In genomic region chr3:122415104-122415744, GRCh38 we compare ENCODE assay signal across 8 cellular contexts. TPM values are rescaled to one million over a fixed set of nuclear protein-coding genes. Genes with fewer than 3 reads are reported as not detected.
A peak's percentile ranks its signal among the peaks of the same experiment; 100 is the strongest.
DNase-seq lines count a peak whose midpoint lies in the region; ATAC-seq lines count a peak whose summit lies in the region.

No MANE protein-coding gene starts in this region.

- H3K9ac ChIP-seq in subcutaneous abdominal adipose tissue (ENCODE audit: low read length in 5 of 5), result peak overlapping the region; percentile 81 to 97 (median 93)

- H3K27ac ChIP-seq in subcutaneous abdominal adipose tissue (ENCODE audit: low read depth, low read length), result peak overlapping the region; percentile 92

- no peaks in the 10 kb centered on the region for H3K27me3 Mint-ChIP-seq in T-helper 1 cell treated with Interleukin-12 subunit alpha and Interleukin-12 subunit beta and Interleukin-4 antibody, amounts not matched to agents 30 μg/mL and 1 μg/mL, for 36 hours (ENCODE audit: low read depth)
- H3K27me3 Mint-ChIP-seq in memory B cell, result no peaks in the 10 kb centered on the region

- peak overlapping the region; percentile 98 for H3K4me3 Mint-ChIP-seq in T-helper 1 cell treated with Interleukin-12 subunit alpha and Interleukin-12 subunit beta and Interleukin-4 antibody, amounts not matched to agents 30 μg/mL and 1 μg/mL, for 36 hours
- peak overlapping the region; percentile 91 for H3K4me3 Mint-ChIP-seq in memory B cell

- H3K36me3 ChIP-seq in subcutaneous abdominal adipose tissue (ENCODE audit: control insufficient read depth in 5 of 5, insufficient read depth in 5 of 5, low read length in 5 of 5), result peaks cover 0 to 8% (median 7%) of the 10 kb centered on the region in 5 donors

- peak overlapping the region; percentile 100 for H3K27ac Mint-ChIP-seq in T-helper 1 cell treated with Interleukin-12 subunit alpha and Interleukin-12 subunit beta and Interleukin-4 antibody, amounts not matched to agents 30 μg/mL and 1 μg/mL, for 36 hours
- peak overlapping the region; percentile 99 for H3K27ac Mint-ChIP-seq in memory B cell

- peaks cover 34% of the 10 kb centered on the region for H3K4me1 Mint-ChIP-seq in T-helper 1 cell treated with Interleukin-12 subunit alpha and Interleukin-12 subunit beta and Interleukin-4 antibody, amounts not matched to agents 30 μg/mL and 1 μg/mL, for 36 hours (ENCODE audit: low read depth)
- H3K4me1 Mint-ChIP-seq in memory B cell, result peaks cover 32% of the 10 kb centered on the region

- ATAC-seq in HG03103 (IDR thresholded peaks at IDR 0.05; ENCODE audit: low read depth, unreplicated experiment) (peak; percentile 41), memory B cell (ENCODE audit: low read depth) (peak; percentile 40)

- H3K4me3 ChIP-seq in subcutaneous abdominal adipose tissue (ENCODE audit: low read depth in 1 of 5, low read length in 5 of 5), result peak overlapping the region; percentile 87 to 100 (median 95)

- H3K27me3 ChIP-seq in subcutaneous abdominal adipose tissue (ENCODE audit: control insufficient read depth in 5 of 5, insufficient read depth in 4 of 5, low read length in 5 of 5), result no peaks in the 10 kb centered on the region

- peaks cover 27% of the 10 kb centered on the region for H3K36me3 Mint-ChIP-seq in T-helper 1 cell treated with Interleukin-12 subunit alpha and Interleukin-12 subunit beta and Interleukin-4 antibody, amounts not matched to agents 30 μg/mL and 1 μg/mL, for 36 hours (ENCODE audit: low read depth)
- peaks cover 11% of the 10 kb centered on the region for H3K36me3 Mint-ChIP-seq in memory B cell

- peak; percentile 72 for DNase-seq in activated CD8-positive, alpha-beta memory T cell treated with anti-CD3 and anti-CD28 coated beads, Interleukin-2, amount 50 U/mL, for 48 hours
- no peak for DNase-seq in activated CD8-positive, alpha-beta memory T cell treated with anti-CD3 and anti-CD28 coated beads for 24 hours
- DNase-seq in dermis microvascular lymphatic vessel endothelial cell (ENCODE audit: low read depth in 2 of 2), result peak; percentile 14 to 56
- DNase-seq in memory B cell (ENCODE audit: low spot score in 2 of 2), result peak; percentile 36 to 48
- DNase-seq in epidermal melanocyte (ENCODE audit: insufficient read length, low spot score), result no peak

- H3K9me3 ChIP-seq in subcutaneous abdominal adipose tissue (ENCODE audit: control insufficient read depth in 5 of 5, low read length in 5 of 5), result no peaks in the 10 kb centered on the region

- H3K4me1 ChIP-seq in subcutaneous abdominal adipose tissue (ENCODE audit: control insufficient read depth in 5 of 5, insufficient read depth in 5 of 5, low read length in 5 of 5), result peaks cover 0 to 33% (median 28%) of the 10 kb centered on the region in 5 donors

- H3K9me3 Mint-ChIP-seq in T-helper 1 cell treated with Interleukin-12 subunit alpha and Interleukin-12 subunit beta and Interleukin-4 antibody, amounts not matched to agents 30 μg/mL and 1 μg/mL, for 36 hours, result no peaks in the 10 kb centered on the region
- no peaks in the 10 kb centered on the region for H3K9me3 Mint-ChIP-seq in memory B cell

RNA-seq across cellular contexts. Expression of gene WDR5B, which starts 0.6 kb away (rescaled TPM):
- 3.6 and 4.0 TPM in 2 replicates for total RNA-seq in dermis microvascular lymphatic vessel endothelial cell

RNA-seq across cellular contexts. Expression of gene FAM162A, which starts 31.2 kb away (rescaled TPM):
- 4.0 and 7.2 TPM in 2 replicates for total RNA-seq in dermis microvascular lymphatic vessel endothelial cell

RNA-seq across cellular contexts. Expression of gene MIX23, which starts 32.2 kb away (rescaled TPM):
- 21.7 and 25.9 TPM in 2 replicates for total RNA-seq in dermis microvascular lymphatic vessel endothelial cell

Comparison
In these comparisons a context has a peak if more than half of its experiments do, and no peak if none do; other contexts are left out.
1. DNase-seq: peak in activated CD8-positive, alpha-beta memory T cell treated with anti-CD3 and anti-CD28 coated beads, Interleukin-2, amount 50 U/mL, for 48 hours (single experiment), dermis microvascular lymphatic vessel endothelial cell (2 of 2) and memory B cell (2 of 2); none in activated CD8-positive, alpha-beta memory T cell treated with anti-CD3 and anti-CD28 coated beads for 24 hours (single experiment) and epidermal melanocyte (single experiment).